ENCODE assay signal across 8 cellular contexts in the genomic region with DNA sequence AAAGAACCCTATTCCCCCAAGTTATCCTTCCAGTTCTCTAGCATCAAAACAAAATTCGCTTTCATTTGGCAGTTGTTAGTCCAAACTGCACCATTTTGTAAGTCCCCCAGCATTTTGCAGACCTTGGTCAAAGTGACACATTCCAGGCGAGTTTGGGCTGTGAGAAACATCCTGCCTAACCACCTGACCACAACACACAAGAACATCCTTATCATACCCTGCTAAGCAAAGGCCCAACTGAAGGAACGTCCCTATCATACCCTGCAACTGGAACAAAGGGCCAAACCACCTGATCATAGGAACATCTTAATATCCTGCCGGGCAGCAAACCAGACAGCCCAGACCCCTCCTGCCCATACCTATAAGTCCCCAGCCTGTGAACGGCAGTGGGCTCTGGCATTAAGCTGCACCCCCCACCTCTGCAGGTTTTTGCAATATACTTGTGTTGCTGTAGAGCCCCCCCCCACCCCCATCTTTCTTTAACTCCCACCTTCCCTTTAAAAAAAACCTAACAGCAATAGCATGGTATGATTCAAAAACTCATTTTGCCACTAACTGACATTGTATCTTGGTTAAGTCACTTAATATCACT. TPM values are rescaled to one million over a fixed set of nuclear protein-coding genes. Genes with fewer than 3 reads are reported as not detected.
A peak's percentile ranks its signal among the peaks of the same experiment; 100 is the strongest.
DNase-seq lines count a peak whose midpoint lies in the region; ATAC-seq and TF ChIP-seq lines count a peak whose summit lies in the region.

No MANE protein-coding gene starts in this region.

- peak; percentile 81 for DNase-seq in ACHN
- peak; percentile 58 for DNase-seq in activated CD8-positive, alpha-beta T cell treated with anti-CD3 and anti-CD28 coated beads, Interleukin-2, amount 10 ng/mL, durations not matched to agents 7 days and 5 days
- no peak for DNase-seq in 8988T
- DNase-seq in activated CD4-positive, CD25-positive, alpha-beta regulatory T cell treated with anti-CD3 and anti-CD28 coated beads, Interleukin-2, amount 50 U/mL, for 72 hours: no peak

- POLR2A ChIA-PET in HEK293 (lab: Yijun Ruan, JAX): no interaction called here
- POLR2A ChIA-PET in activated CD8-positive, alpha-beta T cell treated with anti-CD3 and anti-CD28 coated beads, Interleukin-2, amount 10 ng/mL, durations not matched to agents 7 days and 5 days (lab: Charles Lee): interaction anchor here (0.7 to 1.2 kb wide), 2 partner anchors 114 to 154 kb away, joined by 3 to 6 read pairs; a partner anchor contains a TSS

- ATAC-seq in activated CD8-positive, alpha-beta T cell treated with anti-CD3 and anti-CD28 coated beads, Interleukin-2, amount 10 ng/mL, durations not matched to agents 7 days and 5 days: no peak
- ATAC-seq in GM19397 (IDR thresholded peaks at IDR 0.05; ENCODE audit: unreplicated experiment) (no peak), GM21576 (IDR thresholded peaks at IDR 0.05; ENCODE audit: unreplicated experiment) (no peak)

- no peak for TF ChIP-seq CTCF in HEK293 (tag by site-specific recombination; IDR thresholded peaks at IDR 0.05)

- H3K9ac ChIP-seq in iPS-20b (ENCODE audit: low read depth, low read length): no peak overlapping the region

- H3K36me3 Mint-ChIP-seq in activated CD8-positive, alpha-beta T cell treated with anti-CD3 and anti-CD28 coated beads, Interleukin-2, amount 10 ng/mL, durations not matched to agents 7 days and 5 days (ENCODE audit: low read depth): peaks cover 40% of the 10 kb centered on the region

- H3K4me3 Mint-ChIP-seq in activated CD8-positive, alpha-beta T cell treated with anti-CD3 and anti-CD28 coated beads, Interleukin-2, amount 10 ng/mL, durations not matched to agents 7 days and 5 days: peak overlapping the region; percentile 94

- H3K4me1 ChIP-seq in HEK293 (ENCODE audit: control insufficient read depth, insufficient read depth, low read length) (peaks cover 19% of the 10 kb centered on the region), iPS-20b (ENCODE audit: insufficient read depth, low read length) (peaks cover 27% of the 10 kb centered on the region)

- H3K4me3 ChIP-seq in HEK293 (ENCODE audit: low read depth, low read length) (peak overlapping the region; percentile 9), iPS-20b (ENCODE audit: low read length) (peak overlapping the region; percentile 97)

- H3K27ac Mint-ChIP-seq in activated CD8-positive, alpha-beta T cell treated with anti-CD3 and anti-CD28 coated beads, Interleukin-2, amount 10 ng/mL, durations not matched to agents 7 days and 5 days: peak overlapping the region; percentile 60

- H3K9me3 ChIP-seq in HEK293 (ENCODE audit: control insufficient read depth, insufficient read depth, low read depth, low read length) (no peaks in the 10 kb centered on the region), iPS-20b (ENCODE audit: insufficient read depth, low read depth, low read length) (no peaks in the 10 kb centered on the region)

- no peaks in the 10 kb centered on the region for H3K27me3 Mint-ChIP-seq in activated CD8-positive, alpha-beta T cell treated with anti-CD3 and anti-CD28 coated beads, Interleukin-2, amount 10 ng/mL, durations not matched to agents 7 days and 5 days (ENCODE audit: low read depth)

- H3K9me3 Mint-ChIP-seq in activated CD8-positive, alpha-beta T cell treated with anti-CD3 and anti-CD28 coated beads, Interleukin-2, amount 10 ng/mL, durations not matched to agents 7 days and 5 days (ENCODE audit: insufficient read depth): no peaks in the 10 kb centered on the region

- peaks cover 38% of the 10 kb centered on the region for H3K4me1 Mint-ChIP-seq in activated CD8-positive, alpha-beta T cell treated with anti-CD3 and anti-CD28 coated beads, Interleukin-2, amount 10 ng/mL, durations not matched to agents 7 days and 5 days (ENCODE audit: low read depth)

- H3K36me3 ChIP-seq in HEK293 (ENCODE audit: control insufficient read depth in 2 of 2, insufficient read depth in 1 of 2, low read length in 2 of 2): peaks cover 0 to 13% of the 10 kb centered on the region in 2 experiments; a peak in 1 of 3 replicates
- peaks cover 8% of the 10 kb centered on the region; the same call in 1 of the 2 replicates for H3K36me3 ChIP-seq in iPS-20b (ENCODE audit: insufficient read depth, low read depth, low read length)

- CTCF ChIA-PET in HEK293 (lab: Yijun Ruan, JAX): interaction anchor here (1.1 kb wide), 1 partner anchor 518 kb away, joined by 4 read pairs; a partner anchor contains a TSS
- CTCF ChIA-PET in activated CD8-positive, alpha-beta T cell treated with anti-CD3 and anti-CD28 coated beads, Interleukin-2, amount 10 ng/mL, durations not matched to agents 7 days and 5 days (lab: Charles Lee): no interaction called here

- H3K27ac ChIP-seq in HEK293 (ENCODE audit: extremely low read depth, low read depth, low read length) (no peak overlapping the region), iPS-20b (ENCODE audit: low read length) (no peak overlapping the region)

- H3K27me3 ChIP-seq in iPS-20b (ENCODE audit: insufficient read depth, low read length): no peaks in the 10 kb centered on the region

- in situ Hi-C loops in ACHN (cut with HindIII; ENCODE audit: low pct_ligation_motif_present, low pct_unique_long_range_greater_than_20kb, low sequenced_read_pairs): no loop called here

TF ChIP-seq in HEK293, 187 proteins besides CTCF, POLR2A, EP300 and RAD21:
- TF ChIP-seq ZNF600 (tag by site-specific recombination; IDR thresholded peaks at IDR 0.05) (peak; percentile 37; the same call in 1 of the 2 replicates), ZFP41 (tag by site-specific recombination; IDR thresholded peaks at IDR 0.05; ENCODE audit: borderline replicate concordance) (no peak), ZNF266 (tag by site-specific recombination; IDR thresholded peaks at IDR 0.05; ENCODE audit: low read depth) (no peak), ZNF335 (tag by site-specific recombination; conservative IDR thresholded peaks at IDR 0.05) (peak; percentile 43; the same call in 1 of the 2 replicates)
- TF ChIP-seq, protein P1, sequence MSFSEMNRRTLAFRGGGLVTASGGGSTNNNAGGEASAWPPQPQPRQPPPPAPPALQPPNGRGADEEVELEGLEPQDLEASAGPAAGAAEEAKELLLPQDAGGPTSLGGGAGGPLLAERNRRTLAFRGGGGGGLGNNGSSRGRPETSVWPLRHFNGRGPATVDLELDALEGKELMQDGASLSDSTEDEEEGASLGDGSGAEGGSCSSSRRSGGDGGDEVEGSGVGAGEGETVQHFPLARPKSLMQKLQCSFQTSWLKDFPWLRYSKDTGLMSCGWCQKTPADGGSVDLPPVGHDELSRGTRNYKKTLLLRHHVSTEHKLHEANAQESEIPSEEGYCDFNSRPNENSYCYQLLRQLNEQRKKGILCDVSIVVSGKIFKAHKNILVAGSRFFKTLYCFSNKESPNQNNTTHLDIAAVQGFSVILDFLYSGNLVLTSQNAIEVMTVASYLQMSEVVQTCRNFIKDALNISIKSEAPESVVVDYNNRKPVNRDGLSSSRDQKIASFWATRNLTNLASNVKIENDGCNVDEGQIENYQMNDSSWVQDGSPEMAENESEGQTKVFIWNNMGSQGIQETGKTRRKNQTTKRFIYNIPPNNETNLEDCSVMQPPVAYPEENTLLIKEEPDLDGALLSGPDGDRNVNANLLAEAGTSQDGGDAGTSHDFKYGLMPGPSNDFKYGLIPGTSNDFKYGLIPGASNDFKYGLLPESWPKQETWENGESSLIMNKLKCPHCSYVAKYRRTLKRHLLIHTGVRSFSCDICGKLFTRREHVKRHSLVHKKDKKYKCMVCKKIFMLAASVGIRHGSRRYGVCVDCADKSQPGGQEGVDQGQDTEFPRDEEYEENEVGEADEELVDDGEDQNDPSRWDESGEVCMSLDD (tag by site-specific recombination; IDR thresholded peaks at IDR 0.05): no peak
- TF ChIP-seq, protein P2, sequence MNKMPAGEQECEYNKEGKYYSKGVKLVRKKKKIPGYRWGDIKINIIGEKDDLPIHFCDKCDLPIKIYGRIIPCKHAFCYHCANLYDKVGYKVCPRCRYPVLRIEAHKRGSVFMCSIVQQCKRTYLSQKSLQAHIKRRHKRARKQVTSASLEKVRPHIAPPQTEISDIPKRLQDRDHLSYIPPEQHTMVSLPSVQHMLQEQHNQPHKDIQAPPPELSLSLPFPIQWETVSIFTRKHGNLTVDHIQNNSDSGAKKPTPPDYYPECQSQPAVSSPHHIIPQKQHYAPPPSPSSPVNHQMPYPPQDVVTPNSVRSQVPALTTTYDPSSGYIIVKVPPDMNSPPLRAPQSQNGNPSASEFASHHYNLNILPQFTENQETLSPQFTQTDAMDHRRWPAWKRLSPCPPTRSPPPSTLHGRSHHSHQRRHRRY (tag by site-specific recombination; IDR thresholded peaks at IDR 0.05): no peak

RNA-seq across cellular contexts. Expression of a gene that starts 2.7 kb away (rescaled TPM):
- 10 to 100 TPM; 35.4 to 36.6 TPM for total RNA-seq in activated CD8-positive, alpha-beta T cell treated with anti-CD3 and anti-CD28 coated beads, Interleukin-2, amount 10 ng/mL, durations not matched to agents 7 days and 5 days

Comparison
In these comparisons a context has a peak if more than half of its experiments do, and no peak if none do; other contexts are left out.
1. DNase-seq: peak in ACHN (single experiment) and activated CD8-positive, alpha-beta T cell treated with anti-CD3 and anti-CD28 coated beads, Interleukin-2, amount 10 ng/mL, durations not matched to agents 7 days and 5 days (single experiment); none in 8988T (single experiment) and activated CD4-positive, CD25-positive, alpha-beta regulatory T cell treated with anti-CD3 and anti-CD28 coated beads, Interleukin-2, amount 50 U/mL, for 72 hours (single experiment).